26 cellular contexts compared by ENCODE assay signal in the genomic region with DNA sequence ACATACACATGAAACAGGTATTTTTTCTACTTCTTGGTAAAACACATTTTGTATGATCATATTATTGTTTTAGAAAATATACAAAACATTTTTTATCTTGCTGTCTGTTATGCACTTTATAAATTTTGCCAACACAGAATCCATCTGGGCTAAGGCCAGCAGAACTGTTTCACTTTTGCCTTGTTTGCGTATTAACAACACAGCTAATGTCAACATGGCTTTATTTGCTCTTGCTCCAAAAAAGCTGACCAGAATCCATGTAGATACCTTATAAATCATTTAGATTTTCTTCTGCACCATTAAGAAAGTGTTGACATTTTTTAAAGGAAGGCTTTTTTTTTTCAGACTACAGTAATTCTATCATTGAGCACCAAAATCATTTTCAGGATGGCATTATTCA. TPM values are rescaled to one million over a fixed set of nuclear protein-coding genes. Genes with fewer than 3 reads are reported as not detected.
A peak's percentile ranks its signal among the peaks of the same experiment; 100 is the strongest.
DNase-seq lines count a peak whose midpoint lies in the region; ATAC-seq, FAIRE-seq and TF ChIP-seq lines count a peak whose summit lies in the region.
"Had no signal": no experiment of that assay in that cellular context is flagged by ENCODE, and none has a peak within 500 bp of the region (broad histone marks: within the 10 kb centered on the region; RNA-seq: fewer than 3 reads in every experiment).

No MANE protein-coding gene starts in this region.

- no peaks in the 10 kb centered on the region for H3K27me3 ChIP-seq in liver (ENCODE audit: control insufficient read depth in 4 of 4, insufficient read depth in 4 of 4, low read length in 3 of 4)
- H3K27me3 ChIP-seq in HepG2 (ENCODE audit: control insufficient read depth in 1 of 2, insufficient read depth in 2 of 2, low read length in 2 of 2) = no peaks in the 10 kb centered on the region
- H3K27me3 ChIP-seq in ovary = no peaks in the 10 kb centered on the region
- H3K27me3 ChIP-seq: BLaER1 had no signal

- no peak for TF ChIP-seq CTCF in liver (IDR thresholded peaks at IDR 0.05; ENCODE audit: low read depth, low read length, missing input control)
- TF ChIP-seq CTCF in HepG2 (CRISPR knock-in tag; IDR thresholded peaks at IDR 0.05) = no peak
- TF ChIP-seq CTCF in ovary (IDR thresholded peaks at IDR 0.05) = no peak

- no peaks in the 10 kb centered on the region for H4K20me1 ChIP-seq in HepG2 (ENCODE audit: insufficient read depth, low read length)
- H4K20me1 ChIP-seq: BLaER1 had no signal

- TF ChIP-seq EP300 in HepG2 (IDR thresholded peaks at IDR 0.05; ENCODE audit: low read depth in 2 of 2, low read length in 2 of 2) (no peak), HepG2 (CRISPR knock-in tag; IDR thresholded peaks at IDR 0.05; ENCODE audit: borderline replicate concordance) (no peak), ovary (IDR thresholded peaks at IDR 0.05) (no peak)

- no peaks in the 10 kb centered on the region for H3K4me1 Mint-ChIP-seq in natural killer cell treated with Interleukin-12 subunit alpha and Interleukin-12 subunit beta and Interleukin-15 and Interleukin-18, amount 100 ng/mL, for 72 hours (ENCODE audit: low read depth in 2 of 2)
- H3K4me1 Mint-ChIP-seq: CD4-positive, alpha-beta memory T cell had no signal

- H3K4me2 ChIP-seq in HepG2 (ENCODE audit: low read depth, low read length) = no peak overlapping the region
- H3K4me2 ChIP-seq: BLaER1, KMS-11 had no signal

- peaks cover 2 to 20% (median 9%) of the 10 kb centered on the region in 4 donors for H3K4me1 ChIP-seq in liver (ENCODE audit: control insufficient read depth in 4 of 4, insufficient read depth in 4 of 4, low read length in 3 of 4)
- no peaks in the 10 kb centered on the region for H3K4me1 ChIP-seq in HepG2 (ENCODE audit: insufficient read depth, low read length)
- H3K4me1 ChIP-seq in ovary (ENCODE audit: insufficient read depth) = peaks cover 3% of the 10 kb centered on the region
- H3K4me1 ChIP-seq: BLaER1 had no signal

- CTCF ChIA-PET in HepG2 (lab: Yijun Ruan, JAX; ENCODE audit: low intra/inter-chr PET ratio, low total read pairs) = no interaction called here

- H3K4me3 ChIP-seq in liver (ENCODE audit: low read depth in 1 of 3, low read length in 3 of 3) (no peak overlapping the region), HepG2 (replicated peaks in 1 of 3; ENCODE audit: insufficient read depth in 1 of 3, low read depth in 2 of 3, low read length in 3 of 3) (no peak overlapping the region), ovary (no peak overlapping the region)
- H3K4me3 ChIP-seq: BLaER1 had no signal

- no peaks in the 10 kb centered on the region for H3K79me2 ChIP-seq in HepG2 (ENCODE audit: insufficient read depth, low read length)

- in situ Hi-C loops in HepG2 (cut with HindIII; ENCODE audit: extremely low pct_ligation_motif_present, low pct_unique_long_range_greater_than_20kb) = no loop called here

- H3K9me3 ChIP-seq in liver (ENCODE audit: control insufficient read depth in 4 of 4, low read length in 3 of 4) (no peaks in the 10 kb centered on the region), HepG2 (ENCODE audit: low read length) (peaks cover 6% of the 10 kb centered on the region), ovary (no peaks in the 10 kb centered on the region)
- H3K9me3 ChIP-seq: BLaER1 had no signal

- intact Hi-C loops in HepG2 (cut with micrococcal nuclease; ENCODE audit: unreplicated experiment) = no loop called here
- intact Hi-C loops in ovary (cut with DNase I) = no loop called here

- TF ChIP-seq RAD21 in liver (IDR thresholded peaks at IDR 0.05) (peak; percentile 30 to 45), HepG2 (CRISPR knock-in tag; IDR thresholded peaks at IDR 0.05) (no peak)

- H3K9me3 Mint-ChIP-seq in natural killer cell treated with Interleukin-12 subunit alpha and Interleukin-12 subunit beta and Interleukin-15 and Interleukin-18, amount 100 ng/mL, for 72 hours = peaks cover 14% of the 10 kb centered on the region

- H2AFZ ChIP-seq in HepG2 (ENCODE audit: low read length) = no peak overlapping the region

- no peak overlapping the region for H3K4me3 Mint-ChIP-seq in natural killer cell treated with Interleukin-12 subunit alpha and Interleukin-12 subunit beta and Interleukin-15 and Interleukin-18, amount 100 ng/mL, for 72 hours
- H3K4me3 Mint-ChIP-seq: CD4-positive, alpha-beta memory T cell had no signal

- no peak for ATAC-seq in HepG2
- no peak for ATAC-seq in natural killer cell treated with Interleukin-12 subunit alpha and Interleukin-12 subunit beta and Interleukin-15 and Interleukin-18, amount 100 ng/mL, for 72 hours
- ATAC-seq: PC-3, SK-N-SH treated with all-trans-retinoic acid at 6 μM for 48 hours had no signal

- BruUV-seq in HepG2 (replicated peaks; lab: Mats Ljungman, UMichigan) = no TSS peak

- H3K27ac ChIP-seq in liver (ENCODE audit: low read depth in 1 of 2, low read length in 2 of 2) (peak overlapping the region; percentile 36 to 58), HepG2 (ENCODE audit: extremely low read length, insufficient read depth, low read length) (no peak overlapping the region), ovary (peak overlapping the region in 1 of 2 donors; percentile 49), substantia nigra (ENCODE audit: low read depth, low read length, poor library complexity, severe bottlenecking) (no peak overlapping the region)
- H3K27ac ChIP-seq: BLaER1, KMS-11 had no signal

- no peaks in the 10 kb centered on the region for H3K27me3 Mint-ChIP-seq in natural killer cell treated with Interleukin-12 subunit alpha and Interleukin-12 subunit beta and Interleukin-15 and Interleukin-18, amount 100 ng/mL, for 72 hours
- H3K27me3 Mint-ChIP-seq: CD4-positive, alpha-beta memory T cell had no signal

- no peaks in the 10 kb centered on the region for H3K36me3 Mint-ChIP-seq in natural killer cell treated with Interleukin-12 subunit alpha and Interleukin-12 subunit beta and Interleukin-15 and Interleukin-18, amount 100 ng/mL, for 72 hours
- H3K36me3 Mint-ChIP-seq: CD4-positive, alpha-beta memory T cell had no signal

- no peaks in the 10 kb centered on the region for H3K36me3 ChIP-seq in liver (ENCODE audit: control insufficient read depth in 4 of 4, insufficient read depth in 3 of 4, low read depth in 1 of 4, low read length in 3 of 4)
- no peaks in the 10 kb centered on the region for H3K36me3 ChIP-seq in HepG2 (replicated peaks in 1 of 2; ENCODE audit: control insufficient read depth in 1 of 2, insufficient read depth in 2 of 2, low read length in 2 of 2)
- no peaks in the 10 kb centered on the region for H3K36me3 ChIP-seq in ovary
- H3K36me3 ChIP-seq: BLaER1 had no signal

- TF ChIP-seq POLR2A in HepG2 (IDR thresholded peaks at IDR 0.05; ENCODE audit: insufficient read depth in 1 of 2, low read depth in 2 of 2, low read length in 2 of 2) (no peak), ovary (IDR thresholded peaks at IDR 0.05) (no peak)

- FAIRE-seq in HepG2 (lab: Jason Lieb, UNC) (no peak), endometrium (lab: Jason Lieb, UNC) (peak; percentile 91)
- FAIRE-seq: GM12891, GM18507 had no signal

- DNase-seq in HepG2 (ENCODE audit: low spot score) = no peak
- DNase-seq in ovary = peak in 3 of 5 donors; percentile 10 to 35 (median 27)
- DNase-seq in NCI-H187 (lab: John Stamatoyannopoulos, UW) = no peak
- no peak for DNase-seq in natural killer cell treated with Interleukin-12 subunit alpha and Interleukin-12 subunit beta and Interleukin-15 and Interleukin-18, amount 100 ng/mL, for 72 hours (ENCODE audit: low spot score)
- DNase-seq in substantia nigra (lab: John Stamatoyannopoulos, UW) = no peak
- no peak for DNase-seq in mesenteric fat pad (ENCODE audit: low spot score)
- DNase-seq: CD4-positive, alpha-beta memory T cell; DMS153; NCI-H1092; NCI-H146; NCI-H2081; NCI-H2171 treated with DMSO at 0.1 percent for 48 hours; NCI-H446; NCI-H526 treated with DMSO at 0.1 percent for 48 hours; PC-3; RPMI8226; SIG-M5 had no signal

- 30% methylated on average over 1 of the region's 1 CpG for WGBS in liver
- 38% methylated on average over 1 of the region's 1 CpG for WGBS in HepG2 (ENCODE audit: low lambda C conversion rate)
- WGBS in ovary, 3 donors = 6 to 13% (median 9%) methylated on average over 1 of the region's 1 CpG

- H3K9ac ChIP-seq in liver (ENCODE audit: low read depth in 1 of 2, low read length in 2 of 2) = no peak overlapping the region
- H3K9ac ChIP-seq in HepG2 (ENCODE audit: insufficient read depth, low read depth, low read length) = no peak overlapping the region
- H3K9ac ChIP-seq: BLaER1, KMS-11 had no signal

- POLR2A ChIA-PET in HepG2 (lab: Yijun Ruan, JAX) = no interaction called here

- H3K27ac Mint-ChIP-seq in natural killer cell treated with Interleukin-12 subunit alpha and Interleukin-12 subunit beta and Interleukin-15 and Interleukin-18, amount 100 ng/mL, for 72 hours = no peak overlapping the region
- H3K27ac Mint-ChIP-seq: CD4-positive, alpha-beta memory T cell had no signal

RNA-seq across cellular contexts. Expression of gene PGR, which starts 58.1 kb away (rescaled TPM):
- total RNA-seq in liver = under 1 TPM in 1 of 2 donors, not detected in 1; 0.17 TPM
- polyA plus RNA-seq in liver = under 1 TPM; 0.04 to 0.16 TPM
- not detected in 2 replicates for total RNA-seq in HepG2 (2016; rRNA removed; fragmentation: Illumina TruSeq; extraction: Trizol)
- not detected in 2 replicates for total RNA-seq in HepG2 (2016; cell fraction: cytosol; rRNA removed; fragmentation: Illumina TruSeq; extraction: Trizol; ENCODE audit: low read depth)
- total RNA-seq in HepG2 (2016; cell fraction: insoluble cytoplasmic fraction; rRNA removed; fragmentation: Illumina TruSeq; extraction: Trizol) = not detected in 2 replicates
- total RNA-seq in HepG2 (2016; cell fraction: membrane; rRNA removed; fragmentation: Illumina TruSeq; extraction: Trizol) = not detected in 2 replicates
- not detected in 2 replicates for total RNA-seq in HepG2 (2016; cell fraction: nucleus; rRNA removed; fragmentation: Illumina TruSeq; extraction: Trizol)
- not detected in 2 replicates for polyA plus RNA-seq in HepG2 (2011; rRNA removed)
- polyA plus RNA-seq in HepG2 (2011; cell fraction: cytosol; rRNA removed) = not detected in 2 replicates
- polyA plus RNA-seq in HepG2 (2011; cell fraction: nucleus; rRNA removed) = not detected in 2 replicates
- not detected in 2 replicates for polyA plus RNA-seq in HepG2 (2012)
- not detected in 2 replicates for polyA plus RNA-seq in HepG2 (2016; cell fraction: cytosol; fragmentation: Illumina TruSeq; extraction: Trizol; ENCODE audit: low read depth)
- not detected in 2 replicates for polyA plus RNA-seq in HepG2 (2016; cell fraction: insoluble cytoplasmic fraction; fragmentation: Illumina TruSeq; extraction: Trizol; ENCODE audit: low read depth)
- polyA plus RNA-seq in HepG2 (2016; cell fraction: membrane; fragmentation: Illumina TruSeq; extraction: Trizol; ENCODE audit: low read depth) = not detected in 2 replicates
- not detected in 2 replicates for polyA plus RNA-seq in HepG2 (2016; cell fraction: nucleus; fragmentation: Illumina TruSeq; extraction: Trizol; ENCODE audit: insufficient read depth, low read depth)
- not detected in 2 replicates for polyA minus RNA-seq in HepG2 (2011; rRNA and poly(A)+ RNA removed; ENCODE audit: low replicate concordance)
- not detected in 2 replicates for polyA minus RNA-seq in HepG2 (2011; cell fraction: cytosol; rRNA and poly(A)+ RNA removed)
- polyA minus RNA-seq in HepG2 (2011; cell fraction: nucleus; rRNA and poly(A)+ RNA removed) = not detected in 2 replicates
- total RNA-seq in ovary = 10 to 100 TPM; 13.8 to 94.3 (median 21.7) TPM
- polyA plus RNA-seq in ovary = 10 to 100 TPM in 1 of 2 donors, 1 to 10 TPM in 1; 6.1 to 12.6 TPM
- not detected for total RNA-seq in natural killer cell treated with Interleukin-12 subunit alpha and Interleukin-12 subunit beta and Interleukin-15 and Interleukin-18, amount 100 ng/mL, for 72 hours
- 2.3 TPM for total RNA-seq in mesenteric fat pad
- total RNA-seq: CD4-positive, alpha-beta memory T cell; HT-29; M059J; PC-3 had no signal
- polyA plus RNA-seq: CD4-positive, alpha-beta memory T cell had no signal

Comparison
In these comparisons a context has a peak if more than half of its experiments do, and no peak if none do; other contexts are left out.
1. H3K27ac ChIP-seq: peak in liver (2 of 2); none in HepG2 (single experiment) and substantia nigra (single experiment).
2. DNase-seq: peak in ovary (3 of 5); none in HepG2 (single experiment), NCI-H187 (0 of 2), natural killer cell treated with Interleukin-12 subunit alpha and Interleukin-12 subunit beta and Interleukin-15 and Interleukin-18, amount 100 ng/mL, for 72 hours (single experiment), substantia nigra (0 of 49) and mesenteric fat pad (single experiment).